21 cellular contexts compared by ENCODE assay signal in genomic region chr5:142892021-142892420, GRCh38.
DNase-seq lines count a peak whose midpoint lies in the region; ATAC-seq and TF ChIP-seq lines count a peak whose summit lies in the region.
"Had no signal": no experiment of that assay in that cellular context is flagged by ENCODE, and none has a peak within 500 bp of the region (broad histone marks: within the 10 kb centered on the region; RNA-seq: fewer than 3 reads in every experiment).

No MANE protein-coding gene starts in this region.

- H2BK5ac ChIP-seq in mesendoderm (ENCODE audit: low read length): no peak overlapping the region

- CTCF ChIA-PET in WTC11 (lab: Charles Lee): interaction anchor here (1.1 to 2.8 kb wide), 5 partner anchors 12 to 236 kb away, joined by 3 to 14 read pairs (median 4); no protein-coding TSS in a partner anchor

- no peaks in the 10 kb centered on the region for H4K20me1 ChIP-seq in GM23338 (replicated peaks; ENCODE audit: insufficient read depth)

- 0 out of 2 replicates have a peak, but pooled peaks cover 4% of the 10 kb centered on the region for H3F3A ChIP-seq in GM23338 (replicated peaks; ENCODE audit: low read depth)

- H2AK5ac ChIP-seq in mesendoderm (ENCODE audit: low read length): no peak overlapping the region

- H3K18ac ChIP-seq in mesendoderm (ENCODE audit: low read length): no peak overlapping the region

- H3K79me1 ChIP-seq in mesendoderm (ENCODE audit: low read length): no peaks in the 10 kb centered on the region

- H3K4me2 ChIP-seq in GM23338 (no peak overlapping the region), mesendoderm (ENCODE audit: low read length) (no peak overlapping the region)
- H3K4me2 ChIP-seq: A549 had no signal

- no peaks in the 10 kb centered on the region for H3K9me2 ChIP-seq in GM23338 (ENCODE audit: insufficient read depth)

- no peaks in the 10 kb centered on the region for H3K79me2 ChIP-seq in GM23338 (replicated peaks; ENCODE audit: insufficient read depth)
- H3K79me2 ChIP-seq in mesendoderm (ENCODE audit: control insufficient read depth, insufficient read depth, low read length): no peaks in the 10 kb centered on the region

- peaks cover 41% of the 10 kb centered on the region for H3K4me1 Mint-ChIP-seq in GM23338
- peaks cover 55% of the 10 kb centered on the region for H3K4me1 Mint-ChIP-seq in WTC11
- H3K4me1 Mint-ChIP-seq in activated T-cell treated with anti-CD3 and anti-CD28 coated beads, Interleukin-2, amount 50 U/mL, for 24 hours (ENCODE audit: low read depth): peaks cover 2% of the 10 kb centered on the region
- H3K4me1 Mint-ChIP-seq in mesothelial cell of epicardium: no peaks in the 10 kb centered on the region

- H3K9me3 Mint-ChIP-seq in GM23338: no peaks in the 10 kb centered on the region
- H3K9me3 Mint-ChIP-seq in WTC11: no peaks in the 10 kb centered on the region
- H3K9me3 Mint-ChIP-seq in activated T-cell treated with anti-CD3 and anti-CD28 coated beads, Interleukin-2, amount 50 U/mL, for 24 hours: no peaks in the 10 kb centered on the region
- no peaks in the 10 kb centered on the region for H3K9me3 Mint-ChIP-seq in mesothelial cell of epicardium
- H3K9me3 Mint-ChIP-seq: CD14-positive monocyte; CD4-positive, alpha-beta T cell; H9 had no signal

- POLR2A ChIA-PET in WTC11 (lab: Charles Lee): no interaction called here

- no peak overlapping the region for H3K23ac ChIP-seq in mesendoderm (ENCODE audit: low read length)

- H2BK15ac ChIP-seq in mesendoderm (replicated peaks; ENCODE audit: low read depth): no peak overlapping the region

- DNase-seq in right cardiac atrium: no peak
- no peak for DNase-seq in left cardiac atrium
- DNase-seq in GM23338 (ENCODE audit: low spot score): no peak
- DNase-seq in WTC11 (ENCODE audit: low spot score): no peak
- DNase-seq in mesendoderm: peak; percentile 91
- no peak for DNase-seq in activated T-cell treated with anti-CD3 and anti-CD28 coated beads, Interleukin-2, amount 50 U/mL, for 24 hours
- no peak for DNase-seq in mesothelial cell of epicardium (ENCODE audit: low spot score in 2 of 2, unreplicated experiment in 2 of 2)
- DNase-seq: 8988T; ACHN; AML-193; BE2C; Calu3; CD4-positive, alpha-beta T cell; COR-L47; DMS53; DMS79 treated with DMSO at 0.1 percent for 48 hours; H9 had no signal

- H3K9ac ChIP-seq in mesendoderm (ENCODE audit: low read length): no peak overlapping the region

- no peaks in the 10 kb centered on the region for H3K36me3 ChIP-seq in GM23338 (ENCODE audit: insufficient read depth)
- H3K36me3 ChIP-seq in mesendoderm (ENCODE audit: control insufficient read depth, insufficient read depth, low read length): no peaks in the 10 kb centered on the region
- H3K36me3 ChIP-seq: BE2C had no signal

- no peak for ATAC-seq in right cardiac atrium
- no peak for ATAC-seq in left cardiac atrium
- ATAC-seq in GM23338: no peak
- peak; percentile 30 for ATAC-seq in WTC11
- ATAC-seq: A549, HCT116 had no signal

- no peak overlapping the region for H2BK120ac ChIP-seq in mesendoderm (ENCODE audit: low read depth, low read length)

- no peak overlapping the region for H4K5ac ChIP-seq in mesendoderm (ENCODE audit: low read length)

- no peaks in the 10 kb centered on the region for H3K27me3 ChIP-seq in right cardiac atrium (ENCODE audit: control insufficient read depth, insufficient read depth)
- H3K27me3 ChIP-seq in GM23338 (ENCODE audit: insufficient read depth): no peaks in the 10 kb centered on the region
- no peaks in the 10 kb centered on the region for H3K27me3 ChIP-seq in mesendoderm (ENCODE audit: insufficient read depth, low read length, poor library complexity)
- H3K27me3 ChIP-seq: BE2C; BLaER1 treated with 17β-estradiol and CSF1 and Interleukin-3, amounts not matched to agents 10 nM and 100 nM had no signal

- no peak overlapping the region for H2AFZ ChIP-seq in GM23338

- H3K36me3 Mint-ChIP-seq in GM23338 (ENCODE audit: low read depth): peaks cover 12% of the 10 kb centered on the region
- H3K36me3 Mint-ChIP-seq in WTC11: peaks cover 8% of the 10 kb centered on the region
- peaks cover 18% of the 10 kb centered on the region for H3K36me3 Mint-ChIP-seq in activated T-cell treated with anti-CD3 and anti-CD28 coated beads, Interleukin-2, amount 50 U/mL, for 24 hours (ENCODE audit: low read depth)
- no peaks in the 10 kb centered on the region for H3K36me3 Mint-ChIP-seq in mesothelial cell of epicardium

- H3K4me3 Mint-ChIP-seq in GM23338 (no peak overlapping the region), WTC11 (no peak overlapping the region), mesothelial cell of epicardium (no peak overlapping the region)
- H3K4me3 Mint-ChIP-seq in activated T-cell treated with anti-CD3 and anti-CD28 coated beads, Interleukin-2, amount 50 U/mL, for 24 hours: no peak overlapping the region
- H3K4me3 Mint-ChIP-seq: CD14-positive monocyte; CD4-positive, alpha-beta T cell; H9 had no signal

- H3K4me1 ChIP-seq in right cardiac atrium (ENCODE audit: control insufficient read depth, insufficient read depth, low read length) (peaks cover 7% of the 10 kb centered on the region), GM23338 (ENCODE audit: insufficient read depth) (peaks cover 14% of the 10 kb centered on the region), mesendoderm (ENCODE audit: control insufficient read depth, low read depth, low read length) (peaks cover 8% of the 10 kb centered on the region)
- H3K4me1 ChIP-seq: BE2C had no signal

- H3K4ac ChIP-seq in mesendoderm (ENCODE audit: low read depth, low read length): no peak overlapping the region

- 79% methylated on average over 3 of the region's 3 CpGs for WGBS in right cardiac atrium
- WGBS in mesendoderm (ENCODE audit: extremely low coverage, insufficient coverage, low lambda C conversion rate): no CpG with 5 or more reads among the region's 3 CpGs

- peak overlapping the region; percentile 27 for H3K27ac ChIP-seq in right cardiac atrium (ENCODE audit: low read length)
- no peak overlapping the region for H3K27ac ChIP-seq in GM23338 (ENCODE audit: low read depth)
- H3K27ac ChIP-seq in mesendoderm (ENCODE audit: low read depth, low read length): no peak overlapping the region
- H3K27ac ChIP-seq: A549; BLaER1 treated with 17β-estradiol and CSF1 and Interleukin-3, amounts not matched to agents 10 nM and 100 nM had no signal

- H4K8ac ChIP-seq in mesendoderm (ENCODE audit: low read depth, low read length): no peak overlapping the region

- H3K9me3 ChIP-seq in right cardiac atrium (ENCODE audit: control insufficient read depth, low read length): no peaks in the 10 kb centered on the region
- H3K9me3 ChIP-seq: A549; BE2C; BLaER1 treated with 17β-estradiol and CSF1 and Interleukin-3, amounts not matched to agents 10 nM and 100 nM had no signal

- H3K56ac ChIP-seq in mesendoderm (ENCODE audit: low read length): peak overlapping the region; percentile 29

- H3K4me3 ChIP-seq in right cardiac atrium (ENCODE audit: low read length) (no peak overlapping the region), GM23338 (no peak overlapping the region), mesendoderm (ENCODE audit: low read length) (no peak overlapping the region)
- H3K4me3 ChIP-seq: A549; BLaER1 treated with 17β-estradiol and CSF1 and Interleukin-3, amounts not matched to agents 10 nM and 100 nM had no signal

- H3K27ac Mint-ChIP-seq in GM23338 (no peak overlapping the region), WTC11 (peak overlapping the region; percentile 55; the same call in 1 of the 2 replicates), mesothelial cell of epicardium (no peak overlapping the region)
- no peak overlapping the region for H3K27ac Mint-ChIP-seq in activated T-cell treated with anti-CD3 and anti-CD28 coated beads, Interleukin-2, amount 50 U/mL, for 24 hours
- H3K27ac Mint-ChIP-seq: CD4-positive, alpha-beta T cell had no signal

- intact Hi-C loops in right cardiac atrium (cut with DNase I): no loop called here
- intact Hi-C loops in left cardiac atrium (cut with DNase I): no loop called here

- H3K27me3 Mint-ChIP-seq in GM23338 (ENCODE audit: insufficient read depth, low read depth, poor library complexity) (peaks cover 3% of the 10 kb centered on the region), WTC11 (ENCODE audit: low read depth) (no peaks in the 10 kb centered on the region), mesothelial cell of epicardium (ENCODE audit: low read depth) (no peaks in the 10 kb centered on the region)
- no peaks in the 10 kb centered on the region for H3K27me3 Mint-ChIP-seq in activated T-cell treated with anti-CD3 and anti-CD28 coated beads, Interleukin-2, amount 50 U/mL, for 24 hours
- H3K27me3 Mint-ChIP-seq: CD4-positive, alpha-beta T cell had no signal

- TF ChIP-seq CTCF in GM23338 (conservative IDR thresholded peaks at IDR 0.05; ENCODE audit: low read depth in 2 of 2) (no peak), WTC11 (IDR thresholded peaks at IDR 0.05) (no peak), mesothelial cell of epicardium (IDR thresholded peaks at IDR 0.05; ENCODE audit: unreplicated experiment) (no peak)

TF ChIP-seq in GM23338, 12 proteins besides CTCF, POLR2A, EP300 and RAD21:
- no peak for TF ChIP-seq ZNF331 (CRISPR knock-in tag; IDR thresholded peaks at IDR 0.05; ENCODE audit: low read depth)
- TF ChIP-seq EZH2phosphoT487 (IDR thresholded peaks at IDR 0.05; ENCODE audit: unreplicated experiment): no peak
- peak; percentile 14 for TF ChIP-seq JUNB (IDR thresholded peaks at IDR 0.05; ENCODE audit: unreplicated experiment)
- TF ChIP-seq STAT1 (IDR thresholded peaks at IDR 0.05; ENCODE audit: unreplicated experiment): no peak
- TF ChIP-seq EZH2 (IDR thresholded peaks at IDR 0.05; ENCODE audit: low read depth, unreplicated experiment): no peak

TF ChIP-seq in WTC11, 78 proteins besides CTCF, POLR2A, EP300 and RAD21 (continues in another document):
- TF ChIP-seq E2F5 (CRISPR knock-in tag; IDR thresholded peaks at IDR 0.05) (no peak), ZSCAN18 (CRISPR knock-in tag; IDR thresholded peaks at IDR 0.05) (no peak), CBFB (CRISPR knock-in tag; IDR thresholded peaks at IDR 0.05; ENCODE audit: low read depth) (no peak)
